10 cellular contexts compared by ENCODE assay signal in the genomic region with DNA sequence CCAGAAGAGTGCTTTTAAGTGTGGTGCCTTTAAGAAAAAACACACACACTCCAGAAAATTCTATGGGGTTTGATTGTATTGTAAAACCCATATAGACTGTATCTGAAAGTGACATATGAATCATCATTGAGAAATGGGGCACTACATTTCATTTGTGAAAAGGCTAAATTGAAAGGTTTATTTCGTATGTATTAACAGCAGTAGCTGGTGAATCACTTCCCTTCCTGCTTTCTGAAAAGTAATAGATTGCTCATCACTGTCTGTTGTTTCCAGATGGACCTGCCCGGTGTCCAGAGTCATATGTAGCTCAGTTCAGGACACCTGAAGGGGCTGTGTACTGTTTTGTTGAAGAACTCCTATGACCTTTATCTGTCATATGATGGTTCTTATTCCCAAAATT.
DNase-seq lines count a peak whose midpoint lies in the region; ATAC-seq, FAIRE-seq and TF ChIP-seq lines count a peak whose summit lies in the region.
"Had no signal": no experiment of that assay in that cellular context is flagged by ENCODE, and none has a peak within 500 bp of the region (broad histone marks: within the 10 kb centered on the region; RNA-seq: fewer than 3 reads in every experiment).

No MANE protein-coding gene starts in this region.

- DNase-seq in ELR (ENCODE audit: low read depth) (peak; percentile 84), H54 (ENCODE audit: insufficient read length, low spot score) (peak; percentile 9), foreskin melanocyte (peak; percentile 42), C1 segment of cervical spinal cord (lab: John Stamatoyannopoulos, UW) (no peak)
- DNase-seq in T-helper 2 cell treated with Interferon-gamma antibody and Interleukin-4, amounts not matched to agents 5 μg/mL and 100 μg/mL, for 36 hours (ENCODE audit: low spot score) = peak; percentile 5
- DNase-seq: kidney glomerular epithelial cell, NCI-H446 treated with DMSO at 0.1 percent for 48 hours, T-cell had no signal

- TF ChIP-seq POLR2A in H54 (IDR thresholded peaks at IDR 0.05; ENCODE audit: low read depth, low read length) = no peak

- no peak overlapping the region for H3K4me3 Mint-ChIP-seq in T-helper 2 cell treated with Interferon-gamma antibody and Interleukin-4, amounts not matched to agents 5 μg/mL and 100 μg/mL, for 36 hours
- H3K4me3 Mint-ChIP-seq: T-cell had no signal

- H3K9me3 Mint-ChIP-seq in T-helper 2 cell treated with Interferon-gamma antibody and Interleukin-4, amounts not matched to agents 5 μg/mL and 100 μg/mL, for 36 hours = no peaks in the 10 kb centered on the region
- H3K9me3 Mint-ChIP-seq: T-cell had no signal

- no peak overlapping the region for H3K27ac Mint-ChIP-seq in T-helper 2 cell treated with Interferon-gamma antibody and Interleukin-4, amounts not matched to agents 5 μg/mL and 100 μg/mL, for 36 hours
- H3K27ac Mint-ChIP-seq: T-cell had no signal

- no peak for ATAC-seq in GM18520 (IDR thresholded peaks at IDR 0.05; ENCODE audit: unreplicated experiment)
- no peak for ATAC-seq in GM18498 (IDR thresholded peaks at IDR 0.05; ENCODE audit: unreplicated experiment)
- ATAC-seq: T-cell had no signal

- H3K4me1 Mint-ChIP-seq in T-helper 2 cell treated with Interferon-gamma antibody and Interleukin-4, amounts not matched to agents 5 μg/mL and 100 μg/mL, for 36 hours (ENCODE audit: low read depth) = peaks cover 4% of the 10 kb centered on the region
- H3K4me1 Mint-ChIP-seq: T-cell had no signal

- H3K36me3 Mint-ChIP-seq in T-helper 2 cell treated with Interferon-gamma antibody and Interleukin-4, amounts not matched to agents 5 μg/mL and 100 μg/mL, for 36 hours (ENCODE audit: low read depth) = peaks cover 26% of the 10 kb centered on the region

- FAIRE-seq in H54 (lab: Jason Lieb, UNC) = peak; percentile 66

- no peaks in the 10 kb centered on the region for H3K27me3 Mint-ChIP-seq in T-helper 2 cell treated with Interferon-gamma antibody and Interleukin-4, amounts not matched to agents 5 μg/mL and 100 μg/mL, for 36 hours (ENCODE audit: low read depth)

Comparison
In these comparisons a context has a peak if more than half of its experiments do, and no peak if none do; other contexts are left out.
1. DNase-seq: peak in ELR (single experiment), H54 (single experiment), T-helper 2 cell treated with Interferon-gamma antibody and Interleukin-4, amounts not matched to agents 5 μg/mL and 100 μg/mL, for 36 hours (single experiment) and foreskin melanocyte (single experiment); none in C1 segment of cervical spinal cord (0 of 14).